2 cellular contexts compared by ENCODE assay signal in the genomic region with DNA sequence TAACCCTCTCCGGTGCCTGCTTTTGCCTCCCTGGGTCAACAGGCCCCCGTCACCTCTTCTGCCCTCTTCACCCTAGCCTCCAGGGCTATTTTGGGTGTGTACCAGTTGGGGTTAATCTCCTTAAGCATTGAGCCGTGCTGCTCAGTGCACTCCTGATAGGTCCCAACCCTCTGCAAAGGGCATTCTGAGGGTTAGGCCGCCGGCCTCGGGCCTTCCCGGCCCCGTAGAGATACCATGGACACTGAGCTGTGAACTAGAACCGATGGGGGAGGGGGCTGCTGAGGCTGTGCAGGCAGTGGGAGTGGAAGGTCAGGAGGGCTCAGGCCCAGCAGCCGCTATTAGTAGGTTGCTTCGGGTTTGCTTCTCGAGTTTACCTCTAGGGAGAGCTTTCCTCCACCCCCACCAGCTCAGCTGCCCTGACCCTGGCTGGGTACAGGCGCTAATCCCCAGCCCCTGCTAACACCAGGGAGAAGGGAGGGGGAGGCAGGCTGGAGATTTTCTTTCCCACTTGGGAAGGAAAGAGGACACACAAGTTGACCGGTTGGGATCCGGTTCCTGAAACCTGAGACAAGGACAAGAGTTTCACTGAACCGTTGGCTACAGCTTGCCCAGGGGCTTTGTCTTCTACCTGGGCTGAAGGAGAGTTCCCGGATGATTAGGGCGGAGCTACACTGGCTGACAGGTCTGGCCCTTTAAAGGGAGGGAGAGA.
A peak's percentile ranks its signal among the peaks of the same experiment; 100 is the strongest.
TF ChIP-seq lines count a peak whose summit lies in the region.

No MANE protein-coding gene starts in this region.

TF ChIP-seq in HEK293, 187 proteins besides CTCF, POLR2A, EP300 and RAD21 (continued from another document and continues in another):
- TF ChIP-seq, protein P1, sequence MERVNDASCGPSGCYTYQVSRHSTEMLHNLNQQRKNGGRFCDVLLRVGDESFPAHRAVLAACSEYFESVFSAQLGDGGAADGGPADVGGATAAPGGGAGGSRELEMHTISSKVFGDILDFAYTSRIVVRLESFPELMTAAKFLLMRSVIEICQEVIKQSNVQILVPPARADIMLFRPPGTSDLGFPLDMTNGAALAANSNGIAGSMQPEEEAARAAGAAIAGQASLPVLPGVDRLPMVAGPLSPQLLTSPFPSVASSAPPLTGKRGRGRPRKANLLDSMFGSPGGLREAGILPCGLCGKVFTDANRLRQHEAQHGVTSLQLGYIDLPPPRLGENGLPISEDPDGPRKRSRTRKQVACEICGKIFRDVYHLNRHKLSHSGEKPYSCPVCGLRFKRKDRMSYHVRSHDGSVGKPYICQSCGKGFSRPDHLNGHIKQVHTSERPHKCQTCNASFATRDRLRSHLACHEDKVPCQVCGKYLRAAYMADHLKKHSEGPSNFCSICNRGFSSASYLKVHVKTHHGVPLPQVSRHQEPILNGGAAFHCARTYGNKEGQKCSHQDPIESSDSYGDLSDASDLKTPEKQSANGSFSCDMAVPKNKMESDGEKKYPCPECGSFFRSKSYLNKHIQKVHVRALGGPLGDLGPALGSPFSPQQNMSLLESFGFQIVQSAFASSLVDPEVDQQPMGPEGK (tag by site-specific recombination; IDR thresholded peaks at IDR 0.05) = 0 out of 2 replicates have a peak, but pooled peaks have one; percentile 17
- TF ChIP-seq ZNF248 (tag by site-specific recombination; IDR thresholded peaks at IDR 0.05) = no peak
- TF ChIP-seq ZNF133 (tag by site-specific recombination; IDR thresholded peaks at IDR 0.05) = no peak
- TF ChIP-seq ZFHX2 (tag by site-specific recombination; conservative IDR thresholded peaks at IDR 0.05) = no peak
- TF ChIP-seq MEIS1 (CRISPR knock-in tag; IDR thresholded peaks at IDR 0.05; ENCODE audit: borderline replicate concordance) = no peak
- TF ChIP-seq ZNF214 (tag by site-specific recombination; IDR thresholded peaks at IDR 0.05; ENCODE audit: borderline replicate concordance) = no peak
- no peak for TF ChIP-seq ZNF660 (tag by site-specific recombination; IDR thresholded peaks at IDR 0.05)
- TF ChIP-seq ZNF548 (tag by site-specific recombination; IDR thresholded peaks at IDR 0.05) = no peak
- no peak for TF ChIP-seq ZNF626 (tag by site-specific recombination; IDR thresholded peaks at IDR 0.05)
- TF ChIP-seq, protein P2, sequence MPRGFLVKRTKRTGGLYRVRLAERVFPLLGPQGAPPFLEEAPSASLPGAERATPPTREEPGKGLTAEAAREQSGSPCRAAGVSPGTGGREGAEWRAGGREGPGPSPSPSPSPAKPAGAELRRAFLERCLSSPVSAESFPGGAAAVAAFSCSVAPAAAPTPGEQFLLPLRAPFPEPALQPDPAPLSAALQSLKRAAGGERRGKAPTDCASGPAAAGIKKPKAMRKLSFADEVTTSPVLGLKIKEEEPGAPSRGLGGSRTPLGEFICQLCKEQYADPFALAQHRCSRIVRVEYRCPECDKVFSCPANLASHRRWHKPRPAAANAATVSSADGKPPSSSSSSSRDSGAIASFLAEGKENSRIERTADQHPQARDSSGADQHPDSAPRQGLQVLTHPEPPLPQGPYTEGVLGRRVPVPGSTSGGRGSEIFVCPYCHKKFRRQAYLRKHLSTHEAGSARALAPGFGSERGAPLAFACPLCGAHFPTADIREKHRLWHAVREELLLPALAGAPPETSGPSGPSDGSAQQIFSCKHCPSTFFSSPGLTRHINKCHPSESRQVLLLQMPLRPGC (tag by site-specific recombination; IDR thresholded peaks at IDR 0.05) = no peak
- no peak for TF ChIP-seq ZNF501 (tag by site-specific recombination; IDR thresholded peaks at IDR 0.05)
- TF ChIP-seq GFI1B (tag by site-specific recombination; IDR thresholded peaks at IDR 0.05) = no peak
- TF ChIP-seq, protein P3, sequence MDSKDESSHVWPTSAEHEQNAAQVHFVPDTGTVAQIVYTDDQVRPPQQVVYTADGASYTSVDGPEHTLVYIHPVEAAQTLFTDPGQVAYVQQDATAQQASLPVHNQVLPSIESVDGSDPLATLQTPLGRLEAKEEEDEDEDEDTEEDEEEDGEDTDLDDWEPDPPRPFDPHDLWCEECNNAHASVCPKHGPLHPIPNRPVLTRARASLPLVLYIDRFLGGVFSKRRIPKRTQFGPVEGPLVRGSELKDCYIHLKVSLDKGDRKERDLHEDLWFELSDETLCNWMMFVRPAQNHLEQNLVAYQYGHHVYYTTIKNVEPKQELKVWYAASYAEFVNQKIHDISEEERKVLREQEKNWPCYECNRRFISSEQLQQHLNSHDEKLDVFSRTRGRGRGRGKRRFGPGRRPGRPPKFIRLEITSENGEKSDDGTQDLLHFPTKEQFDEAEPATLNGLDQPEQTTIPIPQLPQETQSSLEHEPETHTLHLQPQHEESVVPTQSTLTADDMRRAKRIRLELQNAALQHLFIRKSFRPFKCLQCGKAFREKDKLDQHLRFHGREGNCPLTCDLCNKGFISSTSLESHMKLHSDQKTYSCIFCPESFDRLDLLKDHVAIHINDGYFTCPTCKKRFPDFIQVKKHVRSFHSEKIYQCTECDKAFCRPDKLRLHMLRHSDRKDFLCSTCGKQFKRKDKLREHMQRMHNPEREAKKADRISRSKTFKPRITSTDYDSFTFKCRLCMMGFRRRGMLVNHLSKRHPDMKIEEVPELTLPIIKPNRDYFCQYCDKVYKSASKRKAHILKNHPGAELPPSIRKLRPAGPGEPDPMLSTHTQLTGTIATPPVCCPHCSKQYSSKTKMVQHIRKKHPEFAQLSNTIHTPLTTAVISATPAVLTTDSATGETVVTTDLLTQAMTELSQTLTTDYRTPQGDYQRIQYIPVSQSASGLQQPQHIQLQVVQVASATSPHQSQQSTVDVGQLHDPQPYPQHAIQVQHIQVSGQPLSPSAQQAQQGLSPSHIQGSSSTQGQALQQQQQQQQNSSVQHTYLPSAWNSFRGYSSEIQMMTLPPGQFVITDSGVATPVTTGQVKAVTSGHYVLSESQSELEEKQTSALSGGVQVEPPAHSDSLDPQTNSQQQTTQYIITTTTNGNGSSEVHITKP (tag by site-specific recombination; IDR thresholded peaks at IDR 0.05) = 0 out of 2 replicates have a peak, but pooled peaks have one; percentile 11
- TF ChIP-seq, protein P4, sequence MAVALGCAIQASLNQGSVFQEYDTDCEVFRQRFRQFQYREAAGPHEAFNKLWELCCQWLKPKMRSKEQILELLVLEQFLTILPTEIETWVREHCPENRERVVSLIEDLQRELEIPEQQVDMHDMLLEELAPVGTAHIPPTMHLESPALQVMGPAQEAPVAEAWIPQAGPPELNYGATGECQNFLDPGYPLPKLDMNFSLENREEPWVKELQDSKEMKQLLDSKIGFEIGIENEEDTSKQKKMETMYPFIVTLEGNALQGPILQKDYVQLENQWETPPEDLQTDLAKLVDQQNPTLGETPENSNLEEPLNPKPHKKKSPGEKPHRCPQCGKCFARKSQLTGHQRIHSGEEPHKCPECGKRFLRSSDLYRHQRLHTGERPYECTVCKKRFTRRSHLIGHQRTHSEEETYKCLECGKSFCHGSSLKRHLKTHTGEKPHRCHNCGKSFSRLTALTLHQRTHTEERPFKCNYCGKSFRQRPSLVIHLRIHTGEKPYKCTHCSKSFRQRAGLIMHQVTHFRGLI (tag by site-specific recombination; IDR thresholded peaks at IDR 0.05) = no peak
- TF ChIP-seq WT1 (tag by site-specific recombination; IDR thresholded peaks at IDR 0.05) = no peak
- TF ChIP-seq IKZF3 (tag by site-specific recombination; IDR thresholded peaks at IDR 0.05) = 0 out of 2 replicates have a peak, but pooled peaks have one; percentile 29

TF ChIP-seq in WTC11, 78 proteins besides CTCF, POLR2A, EP300 and RAD21 (continued from another document):
- TF ChIP-seq, protein P5, sequence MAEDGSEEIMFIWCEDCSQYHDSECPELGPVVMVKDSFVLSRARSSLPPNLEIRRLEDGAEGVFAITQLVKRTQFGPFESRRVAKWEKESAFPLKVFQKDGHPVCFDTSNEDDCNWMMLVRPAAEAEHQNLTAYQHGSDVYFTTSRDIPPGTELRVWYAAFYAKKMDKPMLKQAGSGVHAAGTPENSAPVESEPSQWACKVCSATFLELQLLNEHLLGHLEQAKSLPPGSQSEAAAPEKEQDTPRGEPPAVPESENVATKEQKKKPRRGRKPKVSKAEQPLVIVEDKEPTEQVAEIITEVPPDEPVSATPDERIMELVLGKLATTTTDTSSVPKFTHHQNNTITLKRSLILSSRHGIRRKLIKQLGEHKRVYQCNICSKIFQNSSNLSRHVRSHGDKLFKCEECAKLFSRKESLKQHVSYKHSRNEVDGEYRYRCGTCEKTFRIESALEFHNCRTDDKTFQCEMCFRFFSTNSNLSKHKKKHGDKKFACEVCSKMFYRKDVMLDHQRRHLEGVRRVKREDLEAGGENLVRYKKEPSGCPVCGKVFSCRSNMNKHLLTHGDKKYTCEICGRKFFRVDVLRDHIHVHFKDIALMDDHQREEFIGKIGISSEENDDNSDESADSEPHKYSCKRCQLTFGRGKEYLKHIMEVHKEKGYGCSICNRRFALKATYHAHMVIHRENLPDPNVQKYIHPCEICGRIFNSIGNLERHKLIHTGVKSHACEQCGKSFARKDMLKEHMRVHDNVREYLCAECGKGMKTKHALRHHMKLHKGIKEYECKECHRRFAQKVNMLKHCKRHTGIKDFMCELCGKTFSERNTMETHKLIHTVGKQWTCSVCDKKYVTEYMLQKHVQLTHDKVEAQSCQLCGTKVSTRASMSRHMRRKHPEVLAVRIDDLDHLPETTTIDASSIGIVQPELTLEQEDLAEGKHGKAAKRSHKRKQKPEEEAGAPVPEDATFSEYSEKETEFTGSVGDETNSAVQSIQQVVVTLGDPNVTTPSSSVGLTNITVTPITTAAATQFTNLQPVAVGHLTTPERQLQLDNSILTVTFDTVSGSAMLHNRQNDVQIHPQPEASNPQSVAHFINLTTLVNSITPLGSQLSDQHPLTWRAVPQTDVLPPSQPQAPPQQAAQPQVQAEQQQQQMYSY (CRISPR knock-in tag; IDR thresholded peaks at IDR 0.05) = no peak
- TF ChIP-seq ATF1 (CRISPR knock-in tag; IDR thresholded peaks at IDR 0.05) (no peak), NR2C2 (CRISPR knock-in tag; IDR thresholded peaks at IDR 0.05) (no peak)
TF ChIP-seq in WTC11: peak in this region for 5.
